8 cellular contexts compared by ENCODE assay signal in the genomic region with DNA sequence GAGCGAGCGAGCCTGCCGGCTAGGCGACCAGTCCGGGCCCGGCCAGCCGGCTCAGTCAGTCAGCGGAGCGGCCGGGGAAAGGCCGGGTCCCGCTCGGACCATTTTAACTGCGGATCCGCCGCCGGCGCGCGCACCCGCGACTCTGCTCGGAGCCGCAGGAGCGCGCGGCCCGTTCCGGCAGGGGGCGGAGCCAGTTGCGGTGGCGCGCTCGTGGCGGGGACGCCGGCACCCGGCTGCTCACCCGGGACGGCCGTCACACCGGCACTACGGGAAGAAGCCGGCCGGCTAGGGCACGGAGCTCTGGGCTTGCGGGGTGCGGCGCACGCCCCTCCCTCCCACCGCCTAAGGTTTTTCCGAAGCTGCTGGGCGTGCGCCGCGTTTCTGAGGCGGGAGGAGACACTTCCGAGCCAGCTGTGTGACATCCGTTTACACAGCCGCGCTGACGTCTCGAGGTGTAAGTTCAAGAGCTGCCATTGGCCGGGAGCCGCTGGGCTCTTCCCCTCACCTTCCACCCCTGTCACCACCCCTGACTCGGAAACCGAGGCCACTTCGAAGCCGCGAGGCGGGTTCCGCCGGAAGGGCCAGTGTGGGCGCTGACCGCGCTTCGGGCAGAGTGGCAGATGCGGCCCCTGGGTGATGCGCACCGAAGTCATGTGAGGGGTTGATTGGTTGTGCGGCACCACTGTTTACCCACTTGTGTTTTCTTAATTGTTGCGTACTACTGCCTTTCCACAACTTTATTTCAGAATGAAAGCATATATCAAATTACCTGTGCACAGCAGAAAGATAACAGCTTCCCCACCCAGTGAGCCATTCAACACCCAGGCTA. TPM values are rescaled to one million over a fixed set of nuclear protein-coding genes. Genes with fewer than 3 reads are reported as not detected.
A peak's percentile ranks its signal among the peaks of the same experiment; 100 is the strongest.
DNase-seq lines count a peak whose midpoint lies in the region; FAIRE-seq and TF ChIP-seq lines count a peak whose summit lies in the region.

Gene FBXL17 (minus strand): TSS at position 144 of the 829 bp plus-strand sequence.

- H3K9me2 ChIP-seq in Loucy (replicated peaks; ENCODE audit: low read depth, low read length), result no peaks in the 10 kb centered on the region
- no peaks in the 10 kb centered on the region for H3K9me2 ChIP-seq in neural cell (ENCODE audit: insufficient read depth, low read length)

- peaks cover 18% of the 10 kb centered on the region for H3K4me1 ChIP-seq in Loucy (ENCODE audit: insufficient read depth, low read length, poor library complexity, severe bottlenecking)
- H3K4me1 ChIP-seq in stomach smooth muscle (ENCODE audit: control insufficient read depth, insufficient read depth, low read length), result peaks cover 2% of the 10 kb centered on the region

- DNase-seq in ELF-1 (ENCODE audit: low read depth, low spot score) (peak; percentile 95), H54 (ENCODE audit: insufficient read length, low spot score) (peak; percentile 77), SHP77 treated with DMSO at 0.1 percent for 48 hours (lab: John Stamatoyannopoulos, UW) (peak; percentile 86), activated gamma-delta T cell (lab: John Stamatoyannopoulos, UW) (peak; percentile 81), fibroblast of villous mesenchyme (ENCODE audit: low read depth) (peak; percentile 94)

- TF ChIP-seq RAD21 in neural cell (conservative IDR thresholded peaks at IDR 0.05), result no peak

- no peak for TF ChIP-seq CTCF in Loucy (conservative IDR thresholded peaks at IDR 0.05; ENCODE audit: low read length)
- TF ChIP-seq CTCF in fibroblast of villous mesenchyme (IDR thresholded peaks at IDR 0.05; ENCODE audit: insufficient read depth, low read depth, low read length), result no peak
- TF ChIP-seq CTCF in neural cell (IDR thresholded peaks at IDR 0.05; ENCODE audit: poor library complexity, severe bottlenecking), result no peak

- peaks cover 44% of the 10 kb centered on the region for H3K79me2 ChIP-seq in Loucy (ENCODE audit: insufficient read depth, low read length)
- H3K79me2 ChIP-seq in neural cell (replicated peaks; ENCODE audit: insufficient read depth, low read length), result peaks cover 31% of the 10 kb centered on the region

- H4K20me1 ChIP-seq in Loucy (ENCODE audit: insufficient read depth, low read length, poor library complexity, severe bottlenecking), result peaks cover 11% of the 10 kb centered on the region
- H4K20me1 ChIP-seq in neural cell (ENCODE audit: insufficient read depth), result no peaks in the 10 kb centered on the region

- no peaks in the 10 kb centered on the region for H3K36me3 ChIP-seq in Loucy (ENCODE audit: insufficient read depth, low read length)
- H3K36me3 ChIP-seq in neural cell (ENCODE audit: insufficient read depth, low read length), result no peaks in the 10 kb centered on the region
- no peaks in the 10 kb centered on the region for H3K36me3 ChIP-seq in stomach smooth muscle (ENCODE audit: control insufficient read depth in 2 of 2, insufficient read depth in 2 of 2, low read length in 2 of 2)

- TF ChIP-seq EP300 in neural cell (conservative IDR thresholded peaks at IDR 0.05; ENCODE audit: poor library complexity, severe bottlenecking), result peak; percentile 88

- TF ChIP-seq POLR2A in H54 (IDR thresholded peaks at IDR 0.05; ENCODE audit: low read depth, low read length), result peak; percentile 89

- H3K4me2 ChIP-seq in Loucy (ENCODE audit: low read depth, low read length, poor library complexity, severe bottlenecking) (peak within 1 kb of the TSS; percentile 96), neural cell (ENCODE audit: low read length) (peak within 1 kb of the TSS; percentile 74)

- H3K27me3 ChIP-seq in Loucy (ENCODE audit: insufficient read depth, low read length, poor library complexity, severe bottlenecking) (no peaks in the 10 kb centered on the region), neural cell (ENCODE audit: insufficient read depth, low read depth, low read length) (no peaks in the 10 kb centered on the region), stomach smooth muscle (ENCODE audit: control insufficient read depth in 1 of 2, insufficient read depth in 2 of 2, low read length in 2 of 2) (no peaks in the 10 kb centered on the region)

- H3K9ac ChIP-seq in Loucy (ENCODE audit: low read depth, low read length, poor library complexity, severe bottlenecking) (peak within 1 kb of the TSS; percentile 94), neural cell (ENCODE audit: low read length) (peak within 1 kb of the TSS; percentile 96), stomach smooth muscle (ENCODE audit: low read length in 2 of 2) (peak within 1 kb of the TSS; percentile 90 to 93)

- H3K4me3 ChIP-seq in Loucy (ENCODE audit: low read length, poor library complexity, severe bottlenecking), result peak within 1 kb of the TSS; percentile 96
- peak within 1 kb of the TSS; percentile 84 for H3K4me3 ChIP-seq in fibroblast of villous mesenchyme (ENCODE audit: low read depth, low read length)
- peak within 1 kb of the TSS; percentile 88 for H3K4me3 ChIP-seq in neural cell (ENCODE audit: low read length)
- peak within 1 kb of the TSS; percentile 68 to 89 for H3K4me3 ChIP-seq in stomach smooth muscle (ENCODE audit: low read length in 2 of 2)

- H2AFZ ChIP-seq in Loucy (ENCODE audit: low read length) (peak within 1 kb of the TSS; percentile 90), neural cell (ENCODE audit: low read depth, low read length) (peak within 1 kb of the TSS; percentile 89)

- FAIRE-seq in H54 (lab: Jason Lieb, UNC), result peak; percentile 94

- H3K27ac ChIP-seq in neural cell (ENCODE audit: low read length), result peak within 1 kb of the TSS; percentile 93
- peak within 1 kb of the TSS; percentile 94 for H3K27ac ChIP-seq in stomach smooth muscle (ENCODE audit: low read length)

- H3K9me3 ChIP-seq in Loucy (ENCODE audit: insufficient read depth, low read depth, low read length), result no peaks in the 10 kb centered on the region
- no peaks in the 10 kb centered on the region for H3K9me3 ChIP-seq in neural cell (ENCODE audit: low read length)
- no peaks in the 10 kb centered on the region for H3K9me3 ChIP-seq in stomach smooth muscle (ENCODE audit: control insufficient read depth in 2 of 2, low read length in 2 of 2)

- no peaks in the 10 kb centered on the region for H3F3A ChIP-seq in Loucy (ENCODE audit: low read depth)
- H3F3A ChIP-seq in neural cell (ENCODE audit: insufficient read depth, low read length, poor library complexity, severe bottlenecking), result peaks cover 5% of the 10 kb centered on the region

TF ChIP-seq in neural cell, 6 proteins besides CTCF, POLR2A, EP300 and RAD21:
- TF ChIP-seq MXI1 (conservative IDR thresholded peaks at IDR 0.05; ENCODE audit: poor library complexity, severe bottlenecking), result peak; percentile 76
- no peak for TF ChIP-seq EZH2 (IDR thresholded peaks at IDR 0.05; ENCODE audit: borderline replicate concordance, insufficient read depth, low read length, poor library complexity, severe bottlenecking)
- peak; percentile 84 for TF ChIP-seq POLR2AphosphoS5 (IDR thresholded peaks at IDR 0.05)
- peak; percentile 88 for TF ChIP-seq REST (IDR thresholded peaks at IDR 0.05; ENCODE audit: borderline replicate concordance)
- TF ChIP-seq SMC3 (conservative IDR thresholded peaks at IDR 0.05; ENCODE audit: poor library complexity), result no peak
- peak; percentile 90 for TF ChIP-seq TAF1 (IDR thresholded peaks at IDR 0.05; ENCODE audit: low read depth)
TF ChIP-seq in neural cell: peak in this region for 4.

RNA-seq across cellular contexts. Expression of gene FBXL17, which starts in this region (rescaled TPM):
- 16.8 and 20.3 TPM in 2 replicates for total RNA-seq in fibroblast of villous mesenchyme
- polyA plus RNA-seq in neural cell, result 15.5 and 19.6 TPM in 2 replicates
- polyA minus RNA-seq in neural cell, result 52.3 and 63.3 TPM in 2 replicates

Comparison
In these comparisons a context has a peak if more than half of its experiments do, and no peak if none do; other contexts are left out.
1. Peak in every context shown above with its lines: DNase-seq, H3K4me3 ChIP-seq and H3K27ac ChIP-seq.